21 cellular contexts compared by ENCODE assay signal in genomic region chr7:42596737-42597136, GRCh38.
"Had no signal": no experiment of that assay in that cellular context is flagged by ENCODE, and none has a peak within 500 bp of the region (broad histone marks: within the 10 kb centered on the region; RNA-seq: fewer than 3 reads in every experiment).

No MANE protein-coding gene starts in this region.

- DNase-seq: hippocampal formation; kidney; left ventricle myocardium inferior; midbrain; mucosa of descending colon; naive thymus-derived CD4-positive, alpha-beta T cell; ovary; right lobe of liver; stimulated activated CD4-positive, alpha-beta T cell treated with anti-CD3 and anti-CD28 coated beads, Interleukin-1b, Interleukin-23, amount 100 ng/mL, for 48 hours; stimulated activated CD4-positive, alpha-beta T cell treated with anti-CD3 and anti-CD28 coated beads, Interleukin-2, amount 100 ng/mL, for 48 hours; stimulated activated naive B cell treated with anti-CD40 and anti-IgM and Interleukin-4, amounts not matched to agents 10 μg/mL and 1 μg/mL and 100 μg/mL, for 72 hours; stimulated activated naive CD8-positive, alpha-beta T cell treated with anti-CD3 and anti-CD28 coated beads, Interleukin-15, Interleukin-2, amounts not matched to agents 100 U/mL and 50 U/mL, for 24 hours; stomach; testis; thyroid gland; transverse colon; upper lobe of right lung; uterus had no signal

- H3K4me2 ChIP-seq: smooth muscle cell had no signal

- H3K27me3 ChIP-seq: ovary, right atrium auricular region, right lobe of liver, stomach, testis, thyroid gland, transverse colon, upper lobe of right lung, uterus had no signal

- H3K36me3 ChIP-seq: left ventricle myocardium inferior, ovary, right atrium auricular region, right lobe of liver, stomach, thyroid gland, transverse colon, upper lobe of right lung, uterus had no signal

- H3K9me3 ChIP-seq: mucosa of descending colon, ovary, right lobe of liver, stomach, testis, thyroid gland, transverse colon, upper lobe of right lung, uterus had no signal

- H3K4me1 ChIP-seq: left ventricle myocardium inferior, right atrium auricular region, right lobe of liver, stomach, testis, thyroid gland, transverse colon, upper lobe of right lung, uterus had no signal

- H3K4me3 ChIP-seq: left ventricle myocardium inferior, lung, mucosa of descending colon, ovary, right atrium auricular region, right lobe of liver, smooth muscle cell, stomach, testis, thyroid gland, transverse colon, upper lobe of right lung, uterus had no signal

- H3K27ac ChIP-seq: left ventricle myocardium inferior, ovary, right atrium auricular region, right lobe of liver, stomach, testis, thyroid gland, transverse colon, upper lobe of right lung, uterus had no signal
